ENCODE assay signal across 12 cellular contexts in genomic region chr2:128808462-128809255, GRCh38.
DNase-seq lines count a peak whose midpoint lies in the region; ATAC-seq, FAIRE-seq and TF ChIP-seq lines count a peak whose summit lies in the region.
"Had no signal": no experiment of that assay in that cellular context is flagged by ENCODE, and none has a peak within 500 bp of the region (broad histone marks: within the 10 kb centered on the region; RNA-seq: fewer than 3 reads in every experiment).

No MANE protein-coding gene starts in this region.

- H3K36me3 ChIP-seq in kidney (ENCODE audit: control insufficient read depth in 1 of 2, insufficient read depth in 2 of 2, low read length in 2 of 2) (no peaks in the 10 kb centered on the region), SK-N-SH (replicated peaks in 1 of 2; ENCODE audit: control insufficient read depth in 1 of 2, insufficient read depth in 2 of 2, low read length in 1 of 2) (no peaks in the 10 kb centered on the region)

- H3K9me3 ChIP-seq in kidney (ENCODE audit: control insufficient read depth in 1 of 2, low read length in 2 of 2) (peaks cover 0 to 9% of the 10 kb centered on the region in 2 donors), SK-N-SH (no peaks in the 10 kb centered on the region)

- H3K4me2 ChIP-seq in SK-N-SH = no peak overlapping the region

- no peak for TF ChIP-seq EP300 in SK-N-SH (IDR thresholded peaks at IDR 0.05; ENCODE audit: borderline replicate concordance in 1 of 2, low read depth in 1 of 2, low read length in 1 of 2)

- 15% methylated on average over 3 of the region's 5 CpGs for WGBS in SK-N-SH (ENCODE audit: low lambda C conversion rate)

- no peak for FAIRE-seq in kidney (lab: Jason Lieb, UNC)

- TF ChIP-seq CTCF in fibroblast of mammary gland (conservative IDR thresholded peaks at IDR 0.05; ENCODE audit: control insufficient read depth, insufficient read depth, low read depth, low read length) (no peak), kidney (IDR thresholded peaks at IDR 0.05; ENCODE audit: borderline replicate concordance, extremely low read depth, insufficient read depth) (no peak), SK-N-SH (IDR thresholded peaks at IDR 0.05) (no peak)

- DNase-seq in Ammon's horn (ENCODE audit: low spot score) (peak; percentile 58), amniotic epithelial cell (ENCODE audit: low read depth) (peak; percentile 55), fibroblast of mammary gland (ENCODE audit: low read depth) (peak; percentile 65), mesenteric fat pad (ENCODE audit: low spot score) (peak; percentile 43), kidney (no peak), HuH-7 (ENCODE audit: low spot score) (no peak), SK-N-SH (no peak)
- DNase-seq: activated CD4-positive, alpha-beta T cell treated with anti-CD3 and anti-CD28 coated beads for 48 hours; DMS 273 treated with DMSO at 0.1 percent for 48 hours; NCI-H1436 had no signal

- H2AFZ ChIP-seq in SK-N-SH (ENCODE audit: low read depth) = no peak overlapping the region
- H2AFZ ChIP-seq: parathyroid adenoma had no signal

- H3K4me1 ChIP-seq in kidney (ENCODE audit: control insufficient read depth in 1 of 2, insufficient read depth in 1 of 2, low read depth in 1 of 2, low read length in 2 of 2) (no peaks in the 10 kb centered on the region), SK-N-SH (ENCODE audit: control insufficient read depth in 1 of 2, insufficient read depth in 2 of 2, low read depth in 1 of 2, low read length in 1 of 2) (peaks cover 0 to 3% of the 10 kb centered on the region in 2 experiments; a peak in 1 of 4 replicates)
- H3K4me1 ChIP-seq: parathyroid adenoma had no signal

- H3K9ac ChIP-seq in kidney (ENCODE audit: low read length in 2 of 2) (no peak overlapping the region), SK-N-SH (no peak overlapping the region)
- H3K9ac ChIP-seq: parathyroid adenoma had no signal

- H3F3A ChIP-seq in SK-N-SH (replicated peaks; ENCODE audit: insufficient read depth) = no peaks in the 10 kb centered on the region

- no peaks in the 10 kb centered on the region for H3K79me2 ChIP-seq in SK-N-SH (ENCODE audit: insufficient read depth)
- H3K79me2 ChIP-seq: parathyroid adenoma had no signal

- CTCF ChIA-PET in SK-N-SH (lab: Yijun Ruan, JAX) = no interaction called here

- intact Hi-C loops in kidney (cut with DNase I) = no loop called here

- POLR2A ChIA-PET in SK-N-SH (lab: Yijun Ruan, JAX) = no interaction called here

- H3K4me3 ChIP-seq in fibroblast of mammary gland (ENCODE audit: control insufficient read depth, low read depth, low read length) = no peak overlapping the region
- no peak overlapping the region for H3K4me3 ChIP-seq in kidney (ENCODE audit: low read length in 2 of 2)
- no peak overlapping the region for H3K4me3 ChIP-seq in SK-N-SH (ENCODE audit: low read depth in 2 of 2, low read length in 1 of 2)

- H3K27ac ChIP-seq in kidney (ENCODE audit: low read depth in 2 of 2, low read length in 2 of 2) (no peak overlapping the region), SK-N-SH (ENCODE audit: low read depth in 2 of 2, low read length in 1 of 2) (no peak overlapping the region)
- H3K27ac ChIP-seq: parathyroid adenoma had no signal

- no peak for ATAC-seq in GM19324 (IDR thresholded peaks at IDR 0.05; ENCODE audit: low FRiP score, unreplicated experiment)

- no peak for TF ChIP-seq RAD21 in SK-N-SH (IDR thresholded peaks at IDR 0.05; ENCODE audit: low read length)

- H4K20me1 ChIP-seq in SK-N-SH (ENCODE audit: insufficient read depth) = no peaks in the 10 kb centered on the region

- H3K9me2 ChIP-seq in SK-N-SH = no peaks in the 10 kb centered on the region

- no peaks in the 10 kb centered on the region for H3K27me3 ChIP-seq in SK-N-SH (ENCODE audit: insufficient read depth)

TF ChIP-seq in SK-N-SH, 30 proteins besides CTCF, POLR2A, EP300 and RAD21:
- TF ChIP-seq ZBTB33 (IDR thresholded peaks at IDR 0.05; ENCODE audit: borderline replicate concordance, low read depth) (no peak), RCOR1 (IDR thresholded peaks at IDR 0.05; ENCODE audit: low read length) (no peak)
TF ChIP-seq in SK-N-SH: peak in this region for 0.

Comparison
In these comparisons a context has a peak if more than half of its experiments do, and no peak if none do; other contexts are left out.
1. DNase-seq: peak in Ammon's horn (single experiment), amniotic epithelial cell (single experiment), fibroblast of mammary gland (single experiment) and mesenteric fat pad (single experiment); none in kidney (single experiment), HuH-7 (single experiment) and SK-N-SH (single experiment).